ENCODE assay signal across 19 cellular contexts in the genomic region with DNA sequence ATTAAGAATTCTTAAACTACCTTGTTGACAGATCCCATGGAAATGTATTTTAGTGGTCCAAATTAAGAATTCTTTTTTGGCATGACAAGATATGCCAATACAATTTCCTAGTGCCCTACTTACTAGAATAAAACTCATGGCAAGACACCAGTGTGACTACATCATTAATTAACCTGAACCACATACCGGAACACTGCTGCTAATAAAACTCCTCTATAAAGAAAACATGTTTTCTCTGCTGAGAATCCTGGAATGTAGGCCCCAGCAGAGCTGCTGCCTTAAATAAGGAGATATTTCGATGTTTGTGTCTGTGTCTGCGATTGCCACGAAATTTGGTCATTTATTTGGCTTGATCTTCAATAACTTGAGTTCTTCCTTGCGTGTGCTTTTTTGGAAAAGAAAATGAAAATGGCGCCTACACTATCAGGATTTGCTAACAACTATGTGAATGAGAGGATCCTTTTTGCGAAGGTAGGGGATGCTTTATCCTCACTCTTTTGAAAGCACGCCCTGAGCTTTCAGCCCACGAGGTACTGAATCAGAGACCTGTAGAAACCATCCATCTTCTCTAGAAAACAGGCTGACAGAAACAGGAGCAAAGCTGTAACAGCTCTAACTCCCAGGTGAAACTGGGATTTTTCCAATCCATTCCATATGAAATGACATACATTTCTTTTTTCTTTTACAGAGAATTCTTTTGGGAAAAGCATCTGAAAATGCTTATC. TPM values are rescaled to one million over a fixed set of nuclear protein-coding genes. Genes with fewer than 3 reads are reported as not detected.
A peak's percentile ranks its signal among the peaks of the same experiment; 100 is the strongest.
DNase-seq lines count a peak whose midpoint lies in the region; ATAC-seq, FAIRE-seq and TF ChIP-seq lines count a peak whose summit lies in the region.
"Had no signal": no experiment of that assay in that cellular context is flagged by ENCODE, and none has a peak within 500 bp of the region (broad histone marks: within the 10 kb centered on the region; RNA-seq: fewer than 3 reads in every experiment).

No MANE protein-coding gene starts in this region.

- H4K5ac ChIP-seq in mesendoderm (ENCODE audit: low read length) = no peak overlapping the region

- in situ Hi-C loops in GM23248 (cut with MboI) = no loop called here

- H2BK15ac ChIP-seq in mesendoderm (replicated peaks; ENCODE audit: low read depth) = peak overlapping the region; percentile 43

- H2AFZ ChIP-seq in GM23248 (no peak overlapping the region), astrocyte (ENCODE audit: low read depth, low read length) (no peak overlapping the region)
- H2AFZ ChIP-seq: GM23338 had no signal

- H3K4me3 Mint-ChIP-seq in astrocyte (ENCODE audit: unreplicated experiment) = no peak overlapping the region
- H3K4me3 Mint-ChIP-seq in activated naive CD8-positive, alpha-beta T cell treated with anti-CD3 and anti-CD28 coated beads, Interleukin-2, amount 50 U/mL, for 24 hours = no peak overlapping the region
- H3K4me3 Mint-ChIP-seq: activated T-helper 17 cell treated with anti-CD3 and anti-CD28 coated beads, Interleukin-2, amount 50 U/mL, for 72 hours; GM23338; IgD-negative memory B cell; natural killer cell treated with Interleukin-12 subunit alpha and Interleukin-12 subunit beta and Interleukin-15 and Interleukin-18, amount 100 ng/mL, for 72 hours; stimulated activated naive CD8-positive, alpha-beta T cell treated with anti-CD3 and anti-CD28 coated beads, Interleukin-15, amount 100 ng/mL, for 72 hours had no signal

- H3K4me2 ChIP-seq in GM23248 (ENCODE audit: unreplicated experiment) (no peak overlapping the region), astrocyte (ENCODE audit: low read length) (no peak overlapping the region), mesendoderm (ENCODE audit: low read length) (no peak overlapping the region)
- H3K4me2 ChIP-seq: GM23338 had no signal

- H3K27me3 ChIP-seq in GM23248 (replicated peaks; ENCODE audit: insufficient read depth) (no peaks in the 10 kb centered on the region), astrocyte (ENCODE audit: insufficient read depth, low read length) (no peaks in the 10 kb centered on the region), mesendoderm (ENCODE audit: insufficient read depth, low read length, poor library complexity) (no peaks in the 10 kb centered on the region), thymus (ENCODE audit: control insufficient read depth, insufficient read depth) (no peaks in the 10 kb centered on the region)
- H3K27me3 ChIP-seq: adrenal gland had no signal

- DNase-seq in GM23248 = no peak
- DNase-seq in astrocyte (ENCODE audit: low read depth) = no peak
- no peak for DNase-seq in mesendoderm
- DNase-seq in activated T-cell treated with anti-CD3 and anti-CD28 coated beads, Interleukin-2, amount 50 U/mL, for 48 hours = no peak
- no peak for DNase-seq in activated CD4-positive, alpha-beta T cell treated with anti-CD3 and anti-CD28 coated beads for 1 hour
- DNase-seq in activated naive CD8-positive, alpha-beta T cell treated with anti-CD3 and anti-CD28 coated beads, Interleukin-2, amount 50 U/mL, for 24 hours = no peak
- DNase-seq: activated CD4-positive, CD25-positive, alpha-beta regulatory T cell; adrenal gland; foreskin melanocyte; MM.1S; NCI-H1694 treated with DMSO at 0.1 percent for 48 hours; stimulated activated naive CD8-positive, alpha-beta T cell treated with anti-CD3 and anti-CD28 coated beads, Interleukin-15, amount 100 ng/mL, for 72 hours had no signal

- FAIRE-seq in astrocyte (lab: Jason Lieb, UNC) = no peak
- FAIRE-seq: D721Med had no signal

- H3K4me1 ChIP-seq in GM23248 (ENCODE audit: insufficient read depth) (peaks cover 84% of the 10 kb centered on the region), astrocyte (ENCODE audit: insufficient read depth, low read length) (peaks cover 43% of the 10 kb centered on the region), mesendoderm (ENCODE audit: control insufficient read depth, low read depth, low read length) (peaks cover 36% of the 10 kb centered on the region), thymus (ENCODE audit: control insufficient read depth, insufficient read depth, low read length) (peaks cover 47% of the 10 kb centered on the region)

- H3K79me2 ChIP-seq in GM23248 (ENCODE audit: insufficient read depth) (peaks cover 100% of the 10 kb centered on the region), astrocyte (ENCODE audit: insufficient read depth, low read length) (peaks cover 100% of the 10 kb centered on the region), mesendoderm (ENCODE audit: control insufficient read depth, insufficient read depth, low read length) (peaks cover 78% of the 10 kb centered on the region)

- peak overlapping the region; percentile 3 for H3K27ac Mint-ChIP-seq in astrocyte (ENCODE audit: unreplicated experiment)
- no peak overlapping the region for H3K27ac Mint-ChIP-seq in activated naive CD8-positive, alpha-beta T cell treated with anti-CD3 and anti-CD28 coated beads, Interleukin-2, amount 50 U/mL, for 24 hours
- H3K27ac Mint-ChIP-seq: activated T-helper 17 cell treated with anti-CD3 and anti-CD28 coated beads, Interleukin-2, amount 50 U/mL, for 72 hours; GM23338; natural killer cell treated with Interleukin-12 subunit alpha and Interleukin-12 subunit beta and Interleukin-15 and Interleukin-18, amount 100 ng/mL, for 72 hours; stimulated activated naive CD8-positive, alpha-beta T cell treated with anti-CD3 and anti-CD28 coated beads, Interleukin-15, amount 100 ng/mL, for 72 hours had no signal

- H3K4me3 ChIP-seq in GM23248 (no peak overlapping the region), astrocyte (ENCODE audit: insufficient read depth, low read depth, low read length) (no peak overlapping the region), mesendoderm (ENCODE audit: low read length) (no peak overlapping the region), thymus (ENCODE audit: low read length) (no peak overlapping the region)
- H3K4me3 ChIP-seq: adrenal gland, GM23338 had no signal

- H3K56ac ChIP-seq in mesendoderm (ENCODE audit: low read length) = no peak overlapping the region

- no peaks in the 10 kb centered on the region for H3K9me2 ChIP-seq in GM23248 (ENCODE audit: insufficient read depth)

- H3K4me1 Mint-ChIP-seq in astrocyte (ENCODE audit: low read depth, unreplicated experiment) = peaks cover 90% of the 10 kb centered on the region
- H3K4me1 Mint-ChIP-seq in activated naive CD8-positive, alpha-beta T cell treated with anti-CD3 and anti-CD28 coated beads, Interleukin-2, amount 50 U/mL, for 24 hours = peaks cover 87% of the 10 kb centered on the region

- H3K36me3 Mint-ChIP-seq in astrocyte (ENCODE audit: low read depth, unreplicated experiment) = peaks cover 11% of the 10 kb centered on the region
- H3K36me3 Mint-ChIP-seq in activated naive CD8-positive, alpha-beta T cell treated with anti-CD3 and anti-CD28 coated beads, Interleukin-2, amount 50 U/mL, for 24 hours (ENCODE audit: low read depth) = peaks cover 3% of the 10 kb centered on the region

- peaks cover 22% of the 10 kb centered on the region for H3K79me1 ChIP-seq in mesendoderm (ENCODE audit: low read length)

- no peaks in the 10 kb centered on the region for H3K27me3 Mint-ChIP-seq in astrocyte (ENCODE audit: low read depth, unreplicated experiment)
- no peaks in the 10 kb centered on the region for H3K27me3 Mint-ChIP-seq in activated naive CD8-positive, alpha-beta T cell treated with anti-CD3 and anti-CD28 coated beads, Interleukin-2, amount 50 U/mL, for 24 hours
- H3K27me3 Mint-ChIP-seq: activated T-helper 17 cell treated with anti-CD3 and anti-CD28 coated beads, Interleukin-2, amount 50 U/mL, for 72 hours; IgD-negative memory B cell; stimulated activated naive CD8-positive, alpha-beta T cell treated with anti-CD3 and anti-CD28 coated beads, Interleukin-15, amount 100 ng/mL, for 72 hours had no signal

- H3K18ac ChIP-seq in mesendoderm (ENCODE audit: low read length) = peak overlapping the region; percentile 69

- ATAC-seq in activated naive CD8-positive, alpha-beta T cell treated with anti-CD3 and anti-CD28 coated beads, Interleukin-2, amount 50 U/mL, for 24 hours = no peak
- ATAC-seq: activated T-helper 17 cell treated with anti-CD3 and anti-CD28 coated beads, Interleukin-2, amount 50 U/mL, for 72 hours; GM23338; natural killer cell treated with Interleukin-12 subunit alpha and Interleukin-12 subunit beta and Interleukin-15 and Interleukin-18, amount 100 ng/mL, for 72 hours; stimulated activated naive CD8-positive, alpha-beta T cell treated with anti-CD3 and anti-CD28 coated beads, Interleukin-15, amount 100 ng/mL, for 72 hours had no signal

- H3K23ac ChIP-seq in mesendoderm (ENCODE audit: low read length) = no peak overlapping the region

- H2BK120ac ChIP-seq in mesendoderm (ENCODE audit: low read depth, low read length) = no peak overlapping the region

- no peak overlapping the region for H2AK5ac ChIP-seq in mesendoderm (ENCODE audit: low read length)

- 0 out of 2 replicates have a peak overlapping the region, but pooled peaks have one; percentile 13 for H3K27ac ChIP-seq in GM23248
- H3K27ac ChIP-seq in astrocyte (ENCODE audit: low read depth, low read length) = no peak overlapping the region
- H3K27ac ChIP-seq in mesendoderm (ENCODE audit: low read depth, low read length) = peak overlapping the region; percentile 3
- peak overlapping the region; percentile 36 for H3K27ac ChIP-seq in thymus (ENCODE audit: low read depth)
- H3K27ac ChIP-seq: adrenal gland, RWPE1 had no signal

- H4K20me1 ChIP-seq in GM23248 (ENCODE audit: insufficient read depth) (peaks cover 16% of the 10 kb centered on the region; the same call in 1 of the 2 replicates), astrocyte (ENCODE audit: insufficient read depth, low read length) (peaks cover 99% of the 10 kb centered on the region)

- H3K9me3 ChIP-seq in GM23248 (ENCODE audit: low read depth) (no peaks in the 10 kb centered on the region), astrocyte (ENCODE audit: insufficient read depth, low read depth, low read length) (no peaks in the 10 kb centered on the region), thymus (ENCODE audit: control insufficient read depth) (no peaks in the 10 kb centered on the region)
- H3K9me3 ChIP-seq: adrenal gland had no signal

- H3K9ac ChIP-seq in GM23248 (no peak overlapping the region), astrocyte (ENCODE audit: low read length) (no peak overlapping the region), mesendoderm (ENCODE audit: low read length) (no peak overlapping the region)

- peaks cover 89% of the 10 kb centered on the region for H3F3A ChIP-seq in GM23248 (ENCODE audit: insufficient read depth)

- no peak overlapping the region for H4K8ac ChIP-seq in mesendoderm (ENCODE audit: low read depth, low read length)

- no peak for TF ChIP-seq CTCF in astrocyte (IDR thresholded peaks at IDR 0.05; ENCODE audit: insufficient read depth, low read depth, low read length)

- H3K36me3 ChIP-seq in GM23248 (ENCODE audit: low read depth) = peaks cover 23% of the 10 kb centered on the region
- H3K36me3 ChIP-seq in astrocyte (ENCODE audit: insufficient read depth, low read length) = no peaks in the 10 kb centered on the region
- no peaks in the 10 kb centered on the region for H3K36me3 ChIP-seq in mesendoderm (ENCODE audit: control insufficient read depth, insufficient read depth, low read length)
- H3K36me3 ChIP-seq in thymus (ENCODE audit: control insufficient read depth, insufficient read depth) = no peaks in the 10 kb centered on the region
- H3K36me3 ChIP-seq: adrenal gland had no signal

- no peaks in the 10 kb centered on the region for H3K9me3 Mint-ChIP-seq in astrocyte (ENCODE audit: unreplicated experiment)
- H3K9me3 Mint-ChIP-seq in activated naive CD8-positive, alpha-beta T cell treated with anti-CD3 and anti-CD28 coated beads, Interleukin-2, amount 50 U/mL, for 24 hours = no peaks in the 10 kb centered on the region
- H3K9me3 Mint-ChIP-seq: activated T-helper 17 cell treated with anti-CD3 and anti-CD28 coated beads, Interleukin-2, amount 50 U/mL, for 72 hours; GM23338; stimulated activated naive CD8-positive, alpha-beta T cell treated with anti-CD3 and anti-CD28 coated beads, Interleukin-15, amount 100 ng/mL, for 72 hours had no signal

- H2BK5ac ChIP-seq in mesendoderm (ENCODE audit: low read length) = no peak overlapping the region

- WGBS in GM23248 (ENCODE audit: low coverage in 1 of 2, low lambda C conversion rate in 2 of 2, missing lambda C conversion rate in 2 of 2), 2 experiments = 84 to 86% methylated on average over 9 of the region's 9 CpGs
- no CpG with 5 or more reads among the region's 9 CpGs for WGBS in mesendoderm (ENCODE audit: extremely low coverage, insufficient coverage, low lambda C conversion rate)
- WGBS in thymus = 97% methylated on average over 9 of the region's 9 CpGs

- H3K4ac ChIP-seq in mesendoderm (ENCODE audit: low read depth, low read length) = peak overlapping the region; percentile 25

RNA-seq across cellular contexts. Expression of a gene that starts 27.0 kb away (rescaled TPM):
- total RNA-seq in GM23248 (2014; rRNA removed; shearing (Covaris generic)) = 22.5 and 43.0 TPM in 2 replicates
- 35.8 and 39.4 TPM in 2 replicates for polyA plus RNA-seq in GM23248 (2016; fragmentation: Nextera tagmentation; extraction: Ambion mirVana)
- total RNA-seq in astrocyte = 76.5 and 81.2 TPM in 2 replicates
- polyA plus RNA-seq in mesendoderm (2013, experiment 1 of 2) = 44.5 TPM
- polyA plus RNA-seq in mesendoderm (2013, experiment 2 of 2) = 41.8 TPM
- 11.0 TPM for polyA plus RNA-seq in thymus
